Comparison of ENCODE assay signal across 9 cellular contexts in the genomic region with DNA sequence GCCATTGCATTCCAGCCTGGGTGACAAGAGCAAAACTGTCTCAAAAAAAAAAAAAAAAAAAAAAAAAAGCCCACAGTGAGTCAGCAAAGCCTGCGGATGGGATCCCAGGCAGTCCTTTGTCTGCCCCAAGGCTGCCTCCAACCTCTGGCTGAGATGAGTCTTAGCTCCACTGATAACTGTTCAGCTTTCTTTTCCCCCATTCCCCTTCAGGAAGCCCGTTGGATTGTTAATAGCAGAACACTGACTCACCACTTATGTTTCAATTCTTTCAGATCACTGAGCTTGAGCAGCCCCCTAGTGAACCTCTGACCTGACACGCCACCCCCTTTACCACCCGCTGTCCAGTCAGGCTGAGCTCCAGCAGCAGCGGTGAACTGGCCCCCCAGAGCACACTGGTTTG. TPM values are rescaled to one million over a fixed set of nuclear protein-coding genes. Genes with fewer than 3 reads are reported as not detected.
DNase-seq lines count a peak whose midpoint lies in the region; ATAC-seq and TF ChIP-seq lines count a peak whose summit lies in the region.
"Had no signal": no experiment of that assay in that cellular context is flagged by ENCODE, and none has a peak within 500 bp of the region (broad histone marks: within the 10 kb centered on the region; RNA-seq: fewer than 3 reads in every experiment).

No MANE protein-coding gene starts in this region.

- peak overlapping the region; percentile 17 for H3K4me2 ChIP-seq in smooth muscle cell

- no peaks in the 10 kb centered on the region for H3K79me2 ChIP-seq in smooth muscle cell (ENCODE audit: low read depth)

- peak overlapping the region; percentile 68 for H3K27ac ChIP-seq in smooth muscle cell (ENCODE audit: low read depth)

- in situ Hi-C loops in SK-MEL-5 (cut with HindIII; ENCODE audit: low pct_unique_long_range_greater_than_20kb, low sequenced_read_pairs), result no loop called here

- H4K20me1 ChIP-seq in smooth muscle cell (ENCODE audit: low read depth), result no peaks in the 10 kb centered on the region

- no peak overlapping the region for H2AFZ ChIP-seq in smooth muscle cell (ENCODE audit: low read depth)

- H3K36me3 ChIP-seq in smooth muscle cell (ENCODE audit: low read depth), result no peaks in the 10 kb centered on the region

- peaks cover 4% of the 10 kb centered on the region for H3F3A ChIP-seq in smooth muscle cell (ENCODE audit: low read depth)

- H3K27me3 ChIP-seq in smooth muscle cell (ENCODE audit: low read depth), result no peaks in the 10 kb centered on the region

- no peaks in the 10 kb centered on the region for H3K9me3 ChIP-seq in smooth muscle cell (replicated peaks; ENCODE audit: low read depth)

- no peak overlapping the region for H3K4me3 ChIP-seq in fibroblast of mammary gland (ENCODE audit: control insufficient read depth, low read depth, low read length)
- H3K4me3 ChIP-seq in smooth muscle cell, result no peak overlapping the region

- DNase-seq in GOT3 (lab: John Stamatoyannopoulos, UW), result peak; percentile 26
- DNase-seq in SK-MEL-5 (ENCODE audit: low read depth, low spot score), result peak; percentile 2
- peak; percentile 28 for DNase-seq in fibroblast of mammary gland (ENCODE audit: low read depth)
- DNase-seq in smooth muscle cell (lab: John Stamatoyannopoulos, UW; ENCODE audit: unreplicated experiment), result no peak
- DNase-seq in LoVo (ENCODE audit: low spot score), result no peak
- DNase-seq: activated CD4-positive, alpha-beta T cell treated with anti-CD3 and anti-CD28 coated beads, Interleukin-2, amount 50 U/mL, for 4 hours; nephron progenitor cell had no signal

- TF ChIP-seq CTCF in fibroblast of mammary gland (conservative IDR thresholded peaks at IDR 0.05; ENCODE audit: control insufficient read depth, insufficient read depth, low read depth, low read length), result no peak
- TF ChIP-seq CTCF in smooth muscle cell (IDR thresholded peaks at IDR 0.05; ENCODE audit: borderline replicate concordance, insufficient read depth, poor library complexity, severe bottlenecking), result no peak

- H3K9ac ChIP-seq in smooth muscle cell (ENCODE audit: low read depth), result no peak overlapping the region

- WGBS in smooth muscle cell (ENCODE audit: low lambda C conversion rate), result 15% methylated on average over 5 of the region's 5 CpGs

- H3K4me1 ChIP-seq in smooth muscle cell (ENCODE audit: low read depth), result no peaks in the 10 kb centered on the region

- ATAC-seq in GM18511 (IDR thresholded peaks at IDR 0.05; ENCODE audit: unreplicated experiment) (no peak), HG03469 (IDR thresholded peaks at IDR 0.05; ENCODE audit: unreplicated experiment) (no peak)

RNA-seq across cellular contexts. Expression of gene ERG, which starts 57.5 kb away (rescaled TPM):
- total RNA-seq in SK-MEL-5 (2014; rRNA removed; shearing (Covaris generic)), result not detected in 2 replicates
- not detected in 2 replicates for polyA plus RNA-seq in SK-MEL-5 (2015; cell fraction: cytosol; rRNA removed)
- polyA plus RNA-seq in SK-MEL-5 (2015; cell fraction: nucleus; rRNA removed), result not detected in 2 replicates
- 11.0 and 13.9 TPM in 2 replicates for total RNA-seq in smooth muscle cell
- 9.2 and 14.4 TPM in 2 replicates for polyA plus RNA-seq in smooth muscle cell

Comparison
In these comparisons a context has a peak if more than half of its experiments do, and no peak if none do; other contexts are left out.
1. DNase-seq: peak in GOT3 (single experiment), SK-MEL-5 (single experiment) and fibroblast of mammary gland (single experiment); none in smooth muscle cell (single experiment) and LoVo (single experiment).
2. RNA of gene ERG, which starts 57.5 kb away (total RNA-seq): 11.0 to 13.9 TPM in smooth muscle cell; not detected in SK-MEL-5; every median in the first group is over 10 times any median in the second.